In the genomic region with DNA sequence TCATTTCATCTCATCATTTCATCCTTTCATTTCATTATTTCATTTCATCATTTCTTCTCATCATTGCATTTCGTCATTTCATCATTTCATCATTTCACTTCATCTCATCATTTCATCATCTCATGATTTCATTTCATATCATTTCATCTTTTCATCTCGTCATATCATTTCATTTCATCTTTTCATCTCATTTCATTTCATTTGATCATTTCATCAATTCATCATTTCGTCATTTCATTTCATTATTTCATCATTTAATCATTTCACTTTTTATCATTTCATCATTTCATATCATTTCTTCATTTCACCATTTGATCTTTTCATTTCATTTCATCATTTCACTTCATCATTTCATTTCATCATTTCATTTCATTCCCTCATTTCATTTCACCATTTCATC, we compare ENCODE assay signal across 7 cellular contexts.
DNase-seq lines count a peak whose midpoint lies in the region; ATAC-seq, FAIRE-seq and TF ChIP-seq lines count a peak whose summit lies in the region.
"Not testable (repeated sequence)": the region's sequence is repeated elsewhere in the genome, so short reads cannot be mapped to it uniquely, and the experiment has no call there.

No MANE protein-coding gene starts in this region.

- H3K27ac ChIP-seq in HEK293 (ENCODE audit: extremely low read depth, low read depth, low read length); K562 (ENCODE audit: extremely low read depth, low read depth, low read length); endodermal cell (ENCODE audit: low read depth, low read length); HepG2 (ENCODE audit: extremely low read length, insufficient read depth, low read length): not testable (repeated sequence)

- WGBS in K562 (ENCODE audit: insufficient coverage, low coverage, missing lambda C conversion rate), result 0% methylated on average over 3 of the region's 3 CpGs
- WGBS in endodermal cell (ENCODE audit: insufficient coverage in 1 of 2, insufficient read length in 1 of 2), 2 experiments, result 40 to 48% methylated on average over 3 of the region's 3 CpGs
- under 1% methylated on average over 3 of the region's 3 CpGs for WGBS in HepG2 (ENCODE audit: low lambda C conversion rate)

- in situ Hi-C loops in K562 (cut with MboI); HepG2 (cut with HindIII; ENCODE audit: extremely low pct_ligation_motif_present, low pct_unique_long_range_greater_than_20kb): not testable (repeated sequence)

- H3K27ac Mint-ChIP-seq in activated B cell treated with CpG ODN at 0.5 μM for 24 hours, endodermal cell: not testable (repeated sequence)

- not testable (repeated sequence) for H3K4me3 Mint-ChIP-seq in activated B cell treated with CpG ODN at 0.5 μM for 24 hours, endodermal cell

- intact Hi-C loops in activated B cell treated with CpG ODN at 0.5 μM for 24 hours (cut with micrococcal nuclease); K562 (cut with micrococcal nuclease); HepG2 (cut with micrococcal nuclease; ENCODE audit: unreplicated experiment): not testable (repeated sequence)

- POLR2A ChIA-PET in HEK293 (lab: Yijun Ruan, JAX); activated B cell treated with CpG ODN at 0.5 μM for 24 hours (lab: Charles Lee); K562 (lab: Yijun Ruan, JAX); HepG2 (lab: Yijun Ruan, JAX): not testable (repeated sequence)

- not testable (repeated sequence) for TF ChIP-seq EP300 in K562 (IDR thresholded peaks at IDR 0.05; ENCODE audit: low read length); HepG2 (IDR thresholded peaks at IDR 0.05; ENCODE audit: low read depth in 2 of 2, low read length in 2 of 2); HepG2 (CRISPR knock-in tag; IDR thresholded peaks at IDR 0.05; ENCODE audit: borderline replicate concordance)

- H3K79me2 ChIP-seq in K562 (ENCODE audit: control insufficient read depth, insufficient read depth, low read length); HepG2 (ENCODE audit: insufficient read depth, low read length): not testable (repeated sequence)

- ATAC-seq in activated B cell treated with CpG ODN at 0.5 μM for 24 hours (ENCODE audit: low read depth); K562; HepG2: not testable (repeated sequence)

- not testable (repeated sequence) for H3K36me3 ChIP-seq in HEK293 (ENCODE audit: control insufficient read depth in 2 of 2, insufficient read depth in 1 of 2, low read length in 2 of 2); K562 (ENCODE audit: control insufficient read depth, insufficient read depth, low read length); bronchial epithelial cell (ENCODE audit: control insufficient read depth, insufficient read depth, low read length); endodermal cell (ENCODE audit: control insufficient read depth, insufficient read depth, low read length); HepG2 (replicated peaks in 1 of 2; ENCODE audit: control insufficient read depth in 1 of 2, insufficient read depth in 2 of 2, low read length in 2 of 2)

- H3K9me1 ChIP-seq in K562 (ENCODE audit: control insufficient read depth, insufficient read depth, low read length), result not testable (repeated sequence)

- not testable (repeated sequence) for H3K27me3 ChIP-seq in K562 (ENCODE audit: control insufficient read depth in 2 of 2, insufficient read depth in 2 of 2, low read length in 2 of 2); bronchial epithelial cell (ENCODE audit: control insufficient read depth, insufficient read depth, low read length); endodermal cell (ENCODE audit: control insufficient read depth, insufficient read depth, low read length, poor library complexity, severe bottlenecking); HepG2 (ENCODE audit: control insufficient read depth in 1 of 2, insufficient read depth in 2 of 2, low read length in 2 of 2)

- H3K4me1 ChIP-seq in HEK293 (ENCODE audit: control insufficient read depth, insufficient read depth, low read length); K562 (replicated peaks in 1 of 2; ENCODE audit: control insufficient read depth in 2 of 2, insufficient read depth in 2 of 2, low read length in 2 of 2); endodermal cell (ENCODE audit: control insufficient read depth, insufficient read depth, low read length); HepG2 (ENCODE audit: insufficient read depth, low read length): not testable (repeated sequence)

- H3K36me3 Mint-ChIP-seq in activated B cell treated with CpG ODN at 0.5 μM for 24 hours (ENCODE audit: low read depth); endodermal cell (ENCODE audit: low read depth): not testable (repeated sequence)

- not testable (repeated sequence) for H3K9me3 ChIP-seq in HEK293 (ENCODE audit: control insufficient read depth, insufficient read depth, low read depth, low read length); K562 (replicated peaks; ENCODE audit: control insufficient read depth, insufficient read depth, low read depth, low read length)
- H3K9me3 ChIP-seq in endodermal cell (ENCODE audit: control insufficient read depth, low read length) (peaks cover 28% of the 10 kb centered on the region), HepG2 (ENCODE audit: low read length) (peaks cover 31% of the 10 kb centered on the region)

- not testable (repeated sequence) for H3K4me3 ChIP-seq in HEK293 (ENCODE audit: low read depth, low read length); K562; bronchial epithelial cell (ENCODE audit: low read depth, low read length); HepG2 (replicated peaks in 1 of 3; ENCODE audit: insufficient read depth in 1 of 3, low read depth in 2 of 3, low read length in 3 of 3)
- H3K4me3 ChIP-seq in endodermal cell (ENCODE audit: low read length), result peak overlapping the region; percentile 4

- not testable (repeated sequence) for BruUV-seq in K562 (replicated peaks; lab: Mats Ljungman, UMichigan); HepG2 (replicated peaks; lab: Mats Ljungman, UMichigan)

- not testable (repeated sequence) for H3K27me3 Mint-ChIP-seq in activated B cell treated with CpG ODN at 0.5 μM for 24 hours; endodermal cell (ENCODE audit: insufficient read depth)

- H3K9ac ChIP-seq in K562 (ENCODE audit: insufficient read depth in 1 of 2, low read depth in 2 of 2, low read length in 2 of 2); endodermal cell (ENCODE audit: extremely low read depth, low read length, poor library complexity, severe bottlenecking); HepG2 (ENCODE audit: insufficient read depth, low read depth, low read length): not testable (repeated sequence)

- H2AFZ ChIP-seq in K562 (ENCODE audit: low read depth, low read length); HepG2 (ENCODE audit: low read length): not testable (repeated sequence)

- TF ChIP-seq POLR2A in K562 (conservative IDR thresholded peaks at IDR 0.05); HepG2 (IDR thresholded peaks at IDR 0.05; ENCODE audit: insufficient read depth in 1 of 2, low read depth in 2 of 2, low read length in 2 of 2): not testable (repeated sequence)

- CTCF ChIA-PET in HEK293 (lab: Yijun Ruan, JAX); activated B cell treated with CpG ODN at 0.5 μM for 24 hours (lab: Charles Lee); K562 (lab: Yijun Ruan, JAX; ENCODE audit: low intra/inter-chr PET ratio); HepG2 (lab: Yijun Ruan, JAX; ENCODE audit: low intra/inter-chr PET ratio, low total read pairs): not testable (repeated sequence)

- TF ChIP-seq RAD21 in K562 (CRISPR knock-in tag; conservative IDR thresholded peaks at IDR 0.05 in 1 of 2, IDR thresholded peaks at IDR 0.05 in 1 of 2); HepG2 (CRISPR knock-in tag; IDR thresholded peaks at IDR 0.05): not testable (repeated sequence)

- peak; percentile 90 for FAIRE-seq in D721Med (lab: Jason Lieb, UNC)
- FAIRE-seq in K562 (lab: Jason Lieb, UNC); HepG2 (lab: Jason Lieb, UNC): not testable (repeated sequence)
- peak; percentile 58 for FAIRE-seq in bronchial epithelial cell (lab: Jason Lieb, UNC)

- H3K4me2 ChIP-seq in K562 (ENCODE audit: insufficient read depth, low read length); HepG2 (ENCODE audit: low read depth, low read length): not testable (repeated sequence)

- H4K20me1 ChIP-seq in K562 (replicated peaks; ENCODE audit: control insufficient read depth, insufficient read depth, low read length); HepG2 (ENCODE audit: insufficient read depth, low read length): not testable (repeated sequence)

- H3K4me1 Mint-ChIP-seq in activated B cell treated with CpG ODN at 0.5 μM for 24 hours, endodermal cell: not testable (repeated sequence)

- not testable (repeated sequence) for TF ChIP-seq CTCF in D721Med (IDR thresholded peaks at IDR 0.05; ENCODE audit: insufficient read depth, missing control alignments); HEK293 (tag by site-specific recombination; IDR thresholded peaks at IDR 0.05); K562 (IDR thresholded peaks at IDR 0.05 in 2 of 3, conservative IDR thresholded peaks at IDR 0.05 in 1 of 3; ENCODE audit: insufficient read depth in 2 of 3, low read depth in 1 of 3, low read length in 3 of 3); bronchial epithelial cell (IDR thresholded peaks at IDR 0.05; ENCODE audit: insufficient read depth, low read length, severe bottlenecking); endodermal cell (conservative IDR thresholded peaks at IDR 0.05); HepG2 (CRISPR knock-in tag; IDR thresholded peaks at IDR 0.05)
- TF ChIP-seq CTCF in activated B cell treated with CpG ODN at 0.5 μM for 24 hours (IDR thresholded peaks at IDR 0.05), result peak; percentile 28

- DNase-seq in D721Med (ENCODE audit: insufficient read length, low spot score); activated B cell treated with CpG ODN at 0.5 μM for 24 hours; K562 (ENCODE audit: extremely low read depth in 1 of 4, low spot score in 3 of 4); bronchial epithelial cell (ENCODE audit: low read depth); endodermal cell; HepG2 (ENCODE audit: low spot score): not testable (repeated sequence)

- not testable (repeated sequence) for H3K9me3 Mint-ChIP-seq in activated B cell treated with CpG ODN at 0.5 μM for 24 hours
- H3K9me3 Mint-ChIP-seq in endodermal cell, result peaks cover 29% of the 10 kb centered on the region
